ENCODE assay signal across 1 cellular context in the genomic region with DNA sequence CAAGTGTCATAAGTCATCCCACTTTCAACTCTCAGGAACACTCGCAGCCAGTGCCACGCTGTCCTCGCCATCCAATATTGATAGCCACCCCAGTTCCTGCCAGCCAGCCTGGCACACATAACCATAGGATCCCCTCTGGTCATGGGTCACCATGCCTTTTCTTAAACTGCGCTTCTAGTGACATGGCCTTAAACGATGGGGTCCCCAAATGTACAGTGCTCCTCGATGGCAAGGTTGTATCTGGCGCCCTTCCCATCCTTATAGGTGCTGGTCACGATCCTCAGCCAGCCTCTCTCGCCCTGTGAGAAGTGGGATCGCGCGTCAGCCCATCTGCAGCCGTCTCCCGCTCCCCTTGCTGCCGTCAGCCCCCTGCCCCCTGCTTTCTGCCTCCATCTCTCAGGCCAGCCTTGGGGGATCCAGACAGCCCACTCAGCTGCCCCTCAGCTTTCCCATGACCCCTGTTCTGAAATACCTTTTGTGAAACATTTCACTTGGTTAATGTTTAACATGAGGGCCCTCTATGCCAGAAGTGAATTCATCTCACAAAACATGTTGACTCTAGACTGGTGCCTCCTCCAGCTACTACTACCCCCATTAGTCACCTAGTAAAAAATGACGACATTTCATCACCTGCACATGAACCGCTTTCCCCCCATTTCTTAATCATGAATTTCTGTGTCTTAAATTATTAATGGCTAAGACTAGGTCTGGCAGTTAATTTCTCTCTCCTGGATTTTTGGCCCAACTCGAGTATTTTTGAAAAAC.
TF ChIP-seq lines count a peak whose summit lies in the region.

No MANE protein-coding gene starts in this region.

TF ChIP-seq in HepG2, 621 proteins besides CTCF, POLR2A, EP300 and RAD21 (continued from another document and continues in another):
- TF ChIP-seq ZNF326 (CRISPR knock-in tag; IDR thresholded peaks at IDR 0.05; ENCODE audit: borderline replicate concordance) (no peak), ZNF709 (CRISPR knock-in tag; IDR thresholded peaks at IDR 0.05) (no peak), KDM1A (CRISPR knock-in tag; IDR thresholded peaks at IDR 0.05) (peak; percentile 43; the same call in 1 of the 2 replicates), ZNF44 (CRISPR knock-in tag; IDR thresholded peaks at IDR 0.05) (no peak), RFX1 (IDR thresholded peaks at IDR 0.05) (no peak), MED13 (CRISPR knock-in tag; IDR thresholded peaks at IDR 0.05) (no peak), TAF1 (CRISPR knock-in tag; IDR thresholded peaks at IDR 0.05) (no peak), ZNF558 (CRISPR knock-in tag; IDR thresholded peaks at IDR 0.05; ENCODE audit: borderline replicate concordance) (no peak), RAD51 (IDR thresholded peaks at IDR 0.05; ENCODE audit: borderline replicate concordance) (no peak), ARNTL (CRISPR knock-in tag; IDR thresholded peaks at IDR 0.05) (no peak), ZNF570 (CRISPR knock-in tag; IDR thresholded peaks at IDR 0.05; ENCODE audit: borderline replicate concordance) (no peak), AGO1 (IDR thresholded peaks at IDR 0.05; ENCODE audit: low read depth, low read length, poor library complexity, severe bottlenecking) (no peak), KLF11 (CRISPR knock-in tag; IDR thresholded peaks at IDR 0.05) (0 out of 2 replicates have a peak, but pooled peaks have one; percentile 53), PBX2 (CRISPR knock-in tag; IDR thresholded peaks at IDR 0.05) (no peak), ZNF18 (CRISPR knock-in tag; IDR thresholded peaks at IDR 0.05; ENCODE audit: insufficient replicate concordance) (peak; percentile 38), NFYC (CRISPR knock-in tag; IDR thresholded peaks at IDR 0.05) (no peak), NCOA1 (CRISPR knock-in tag; IDR thresholded peaks at IDR 0.05) (peak; percentile 76; the same call in 1 of the 2 replicates), ATM (IDR thresholded peaks at IDR 0.05; ENCODE audit: borderline replicate concordance) (no peak), TEAD3 (CRISPR knock-in tag; optimal IDR thresholded peaks at IDR 0.05; ENCODE audit: borderline replicate concordance) (no peak), ZNF816 (CRISPR knock-in tag; IDR thresholded peaks at IDR 0.05; ENCODE audit: borderline replicate concordance) (no peak), SMAD3 (CRISPR knock-in tag; IDR thresholded peaks at IDR 0.05) (no peak), PPARG (CRISPR knock-in tag; conservative IDR thresholded peaks at IDR 0.05) (peak; percentile 95), ZNF607 (CRISPR knock-in tag; IDR thresholded peaks at IDR 0.05; ENCODE audit: borderline replicate concordance) (peak; percentile 83; the same call in 1 of the 2 replicates), HOXA9 (CRISPR knock-in tag; IDR thresholded peaks at IDR 0.05; ENCODE audit: borderline replicate concordance) (no peak), NR2F6 (IDR thresholded peaks at IDR 0.05) (peak; percentile 66), NR2F6 (CRISPR knock-in tag; IDR thresholded peaks at IDR 0.05) (0 out of 2 replicates have a peak, but pooled peaks have one; percentile 52), ZNF460 (CRISPR knock-in tag; IDR thresholded peaks at IDR 0.05; ENCODE audit: borderline replicate concordance) (no peak), SALL1 (CRISPR knock-in tag; IDR thresholded peaks at IDR 0.05) (peak; percentile 70), SOX5 (CRISPR knock-in tag; IDR thresholded peaks at IDR 0.05; ENCODE audit: borderline replicate concordance) (peak; percentile 70; the same call in 1 of the 2 replicates), YEATS4 (CRISPR knock-in tag; IDR thresholded peaks at IDR 0.05; ENCODE audit: borderline replicate concordance) (no peak), ZBTB7A (CRISPR knock-in tag; IDR thresholded peaks at IDR 0.05) (peak; percentile 86), MEF2D (CRISPR knock-in tag; IDR thresholded peaks at IDR 0.05) (peak; percentile 47), RARG (CRISPR knock-in tag; IDR thresholded peaks at IDR 0.05; ENCODE audit: low read depth) (no peak), ZBTB3 (CRISPR knock-in tag; IDR thresholded peaks at IDR 0.05; ENCODE audit: borderline replicate concordance, low read depth) (no peak), SP2 (CRISPR knock-in tag; IDR thresholded peaks at IDR 0.05) (peak; percentile 26; the same call in 1 of the 2 replicates), JDP2 (CRISPR knock-in tag; IDR thresholded peaks at IDR 0.05; ENCODE audit: borderline replicate concordance) (no peak), SP1 (IDR thresholded peaks at IDR 0.05) (no peak), SP1 (CRISPR knock-in tag; IDR thresholded peaks at IDR 0.05) (no peak), CAMTA2 (CRISPR knock-in tag; IDR thresholded peaks at IDR 0.05; ENCODE audit: borderline replicate concordance) (no peak), KLF6 (CRISPR knock-in tag; IDR thresholded peaks at IDR 0.05) (peak; percentile 21; the same call in 1 of the 2 replicates), TEAD2 (CRISPR knock-in tag; IDR thresholded peaks at IDR 0.05) (0 out of 2 replicates have a peak, but pooled peaks have one; percentile 28), IRF1 (CRISPR knock-in tag; IDR thresholded peaks at IDR 0.05; ENCODE audit: low read depth) (no peak), CENPBD1 (CRISPR knock-in tag; IDR thresholded peaks at IDR 0.05; ENCODE audit: borderline replicate concordance, low read depth) (no peak), E2F2 (CRISPR knock-in tag; IDR thresholded peaks at IDR 0.05; ENCODE audit: borderline replicate concordance) (peak; percentile 74; the same call in 1 of the 2 replicates), HOXA3 (CRISPR knock-in tag; IDR thresholded peaks at IDR 0.05) (peak; percentile 44; the same call in 1 of the 2 replicates)
- TF ChIP-seq, protein P1, sequence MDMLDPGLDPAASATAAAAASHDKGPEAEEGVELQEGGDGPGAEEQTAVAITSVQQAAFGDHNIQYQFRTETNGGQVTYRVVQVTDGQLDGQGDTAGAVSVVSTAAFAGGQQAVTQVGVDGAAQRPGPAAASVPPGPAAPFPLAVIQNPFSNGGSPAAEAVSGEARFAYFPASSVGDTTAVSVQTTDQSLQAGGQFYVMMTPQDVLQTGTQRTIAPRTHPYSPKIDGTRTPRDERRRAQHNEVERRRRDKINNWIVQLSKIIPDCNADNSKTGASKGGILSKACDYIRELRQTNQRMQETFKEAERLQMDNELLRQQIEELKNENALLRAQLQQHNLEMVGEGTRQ (IDR thresholded peaks at IDR 0.05; ENCODE audit: low read depth, low read length) = no peak
- TF ChIP-seq, protein P1 (CRISPR knock-in tag; IDR thresholded peaks at IDR 0.05; ENCODE audit: borderline replicate concordance) = no peak
- TF ChIP-seq, protein P2, sequence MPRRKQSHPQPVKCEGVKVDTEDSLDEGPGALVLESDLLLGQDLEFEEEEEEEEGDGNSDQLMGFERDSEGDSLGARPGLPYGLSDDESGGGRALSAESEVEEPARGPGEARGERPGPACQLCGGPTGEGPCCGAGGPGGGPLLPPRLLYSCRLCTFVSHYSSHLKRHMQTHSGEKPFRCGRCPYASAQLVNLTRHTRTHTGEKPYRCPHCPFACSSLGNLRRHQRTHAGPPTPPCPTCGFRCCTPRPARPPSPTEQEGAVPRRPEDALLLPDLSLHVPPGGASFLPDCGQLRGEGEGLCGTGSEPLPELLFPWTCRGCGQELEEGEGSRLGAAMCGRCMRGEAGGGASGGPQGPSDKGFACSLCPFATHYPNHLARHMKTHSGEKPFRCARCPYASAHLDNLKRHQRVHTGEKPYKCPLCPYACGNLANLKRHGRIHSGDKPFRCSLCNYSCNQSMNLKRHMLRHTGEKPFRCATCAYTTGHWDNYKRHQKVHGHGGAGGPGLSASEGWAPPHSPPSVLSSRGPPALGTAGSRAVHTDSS (CRISPR knock-in tag; conservative IDR thresholded peaks at IDR 0.05) = no peak
- TF ChIP-seq, protein P3, sequence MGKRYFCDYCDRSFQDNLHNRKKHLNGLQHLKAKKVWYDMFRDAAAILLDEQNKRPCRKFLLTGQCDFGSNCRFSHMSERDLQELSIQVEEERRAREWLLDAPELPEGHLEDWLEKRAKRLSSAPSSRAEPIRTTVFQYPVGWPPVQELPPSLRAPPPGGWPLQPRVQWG (CRISPR knock-in tag; IDR thresholded peaks at IDR 0.05; ENCODE audit: borderline replicate concordance, low read depth) = no peak
- TF ChIP-seq, protein P4, sequence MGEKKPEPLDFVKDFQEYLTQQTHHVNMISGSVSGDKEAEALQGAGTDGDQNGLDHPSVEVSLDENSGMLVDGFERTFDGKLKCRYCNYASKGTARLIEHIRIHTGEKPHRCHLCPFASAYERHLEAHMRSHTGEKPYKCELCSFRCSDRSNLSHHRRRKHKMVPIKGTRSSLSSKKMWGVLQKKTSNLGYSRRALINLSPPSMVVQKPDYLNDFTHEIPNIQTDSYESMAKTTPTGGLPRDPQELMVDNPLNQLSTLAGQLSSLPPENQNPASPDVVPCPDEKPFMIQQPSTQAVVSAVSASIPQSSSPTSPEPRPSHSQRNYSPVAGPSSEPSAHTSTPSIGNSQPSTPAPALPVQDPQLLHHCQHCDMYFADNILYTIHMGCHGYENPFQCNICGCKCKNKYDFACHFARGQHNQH (CRISPR knock-in tag; IDR thresholded peaks at IDR 0.05) = no peak; the same call in 1 of the 2 replicates
- TF ChIP-seq, protein P5, sequence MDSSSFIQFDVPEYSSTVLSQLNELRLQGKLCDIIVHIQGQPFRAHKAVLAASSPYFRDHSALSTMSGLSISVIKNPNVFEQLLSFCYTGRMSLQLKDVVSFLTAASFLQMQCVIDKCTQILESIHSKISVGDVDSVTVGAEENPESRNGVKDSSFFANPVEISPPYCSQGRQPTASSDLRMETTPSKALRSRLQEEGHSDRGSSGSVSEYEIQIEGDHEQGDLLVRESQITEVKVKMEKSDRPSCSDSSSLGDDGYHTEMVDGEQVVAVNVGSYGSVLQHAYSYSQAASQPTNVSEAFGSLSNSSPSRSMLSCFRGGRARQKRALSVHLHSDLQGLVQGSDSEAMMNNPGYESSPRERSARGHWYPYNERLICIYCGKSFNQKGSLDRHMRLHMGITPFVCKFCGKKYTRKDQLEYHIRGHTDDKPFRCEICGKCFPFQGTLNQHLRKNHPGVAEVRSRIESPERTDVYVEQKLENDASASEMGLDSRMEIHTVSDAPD (CRISPR knock-in tag; IDR thresholded peaks at IDR 0.05) = no peak
- TF ChIP-seq, protein P6, sequence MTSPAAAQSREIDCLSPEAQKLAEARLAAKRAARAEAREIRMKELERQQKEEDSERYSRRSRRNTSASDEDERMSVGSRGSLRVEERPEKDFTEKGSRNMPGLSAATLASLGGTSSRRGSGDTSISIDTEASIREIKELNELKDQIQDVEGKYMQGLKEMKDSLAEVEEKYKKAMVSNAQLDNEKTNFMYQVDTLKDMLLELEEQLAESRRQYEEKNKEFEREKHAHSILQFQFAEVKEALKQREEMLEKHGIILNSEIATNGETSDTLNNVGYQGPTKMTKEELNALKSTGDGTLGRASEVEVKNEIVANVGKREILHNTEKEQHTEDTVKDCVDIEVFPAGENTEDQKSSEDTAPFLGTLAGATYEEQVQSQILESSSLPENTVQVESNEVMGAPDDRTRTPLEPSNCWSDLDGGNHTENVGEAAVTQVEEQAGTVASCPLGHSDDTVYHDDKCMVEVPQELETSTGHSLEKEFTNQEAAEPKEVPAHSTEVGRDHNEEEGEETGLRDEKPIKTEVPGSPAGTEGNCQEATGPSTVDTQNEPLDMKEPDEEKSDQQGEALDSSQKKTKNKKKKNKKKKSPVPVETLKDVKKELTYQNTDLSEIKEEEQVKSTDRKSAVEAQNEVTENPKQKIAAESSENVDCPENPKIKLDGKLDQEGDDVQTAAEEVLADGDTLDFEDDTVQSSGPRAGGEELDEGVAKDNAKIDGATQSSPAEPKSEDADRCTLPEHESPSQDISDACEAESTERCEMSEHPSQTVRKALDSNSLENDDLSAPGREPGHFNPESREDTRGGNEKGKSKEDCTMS (CRISPR knock-in tag; conservative IDR thresholded peaks at IDR 0.05) = no peak
